ENCODE assay signal across 2 cellular contexts in the genomic region with DNA sequence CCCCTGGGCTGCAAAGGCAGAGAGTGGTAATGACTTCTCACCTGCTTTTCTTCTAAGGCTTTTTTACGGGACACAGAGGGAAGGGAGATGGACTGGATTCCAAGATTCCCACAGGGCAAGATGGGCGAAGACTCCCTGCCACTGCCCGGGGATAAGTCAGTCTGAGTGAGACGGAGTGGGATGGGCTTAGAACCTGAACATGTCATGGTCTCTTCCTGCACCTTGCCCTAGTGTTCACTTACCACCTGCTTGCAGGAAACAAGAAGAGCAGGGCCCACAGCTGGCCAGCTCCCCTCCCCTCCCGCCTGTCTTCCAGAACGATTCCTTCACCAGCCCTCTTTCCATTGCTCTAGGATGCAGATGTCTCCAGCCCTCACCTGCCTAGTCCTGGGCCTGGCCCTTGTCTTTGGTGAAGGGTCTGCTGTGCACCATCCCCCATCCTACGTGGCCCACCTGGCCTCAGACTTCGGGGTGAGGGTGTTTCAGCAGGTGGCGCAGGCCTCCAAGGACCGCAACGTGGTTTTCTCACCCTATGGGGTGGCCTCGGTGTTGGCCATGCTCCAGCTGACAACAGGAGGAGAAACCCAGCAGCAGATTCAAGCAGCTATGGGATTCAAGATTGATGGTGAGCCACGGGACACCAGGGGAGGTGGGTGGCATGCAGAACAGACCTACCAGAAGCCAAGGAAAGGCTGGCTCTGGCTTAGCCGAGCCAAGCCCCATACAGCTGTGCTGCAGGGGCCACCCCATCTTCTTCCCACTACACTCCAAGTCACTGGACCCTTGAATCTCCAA.
TF ChIP-seq lines count a peak whose summit lies in the region.

No MANE protein-coding gene starts in this region.

TF ChIP-seq in A549, 52 proteins besides CTCF, POLR2A, EP300 and RAD21:
- TF ChIP-seq RARB (CRISPR knock-in tag; IDR thresholded peaks at IDR 0.05) (peak; percentile 67; the same call in 1 of the 2 replicates), CBX2 (IDR thresholded peaks at IDR 0.05; ENCODE audit: borderline replicate concordance, low read depth) (no peak)
- TF ChIP-seq, protein P1, sequence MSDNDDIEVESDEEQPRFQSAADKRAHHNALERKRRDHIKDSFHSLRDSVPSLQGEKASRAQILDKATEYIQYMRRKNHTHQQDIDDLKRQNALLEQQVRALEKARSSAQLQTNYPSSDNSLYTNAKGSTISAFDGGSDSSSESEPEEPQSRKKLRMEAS (IDR thresholded peaks at IDR 0.05): peak; percentile 69

TF ChIP-seq in HepG2, 621 proteins besides CTCF, POLR2A, EP300 and RAD21 (continues in another document):
- no peak for TF ChIP-seq ZHX2 (IDR thresholded peaks at IDR 0.05; ENCODE audit: low read depth)
- no peak for TF ChIP-seq ZHX2 (CRISPR knock-in tag; IDR thresholded peaks at IDR 0.05; ENCODE audit: borderline replicate concordance)
- no peak for TF ChIP-seq REXO4 (CRISPR knock-in tag; IDR thresholded peaks at IDR 0.05; ENCODE audit: borderline replicate concordance)
- TF ChIP-seq, protein P2, sequence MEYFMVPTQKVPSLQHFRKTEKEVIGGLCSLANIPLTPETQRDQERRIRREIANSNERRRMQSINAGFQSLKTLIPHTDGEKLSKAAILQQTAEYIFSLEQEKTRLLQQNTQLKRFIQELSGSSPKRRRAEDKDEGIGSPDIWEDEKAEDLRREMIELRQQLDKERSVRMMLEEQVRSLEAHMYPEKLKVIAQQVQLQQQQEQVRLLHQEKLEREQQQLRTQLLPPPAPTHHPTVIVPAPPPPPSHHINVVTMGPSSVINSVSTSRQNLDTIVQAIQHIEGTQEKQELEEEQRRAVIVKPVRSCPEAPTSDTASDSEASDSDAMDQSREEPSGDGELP (IDR thresholded peaks at IDR 0.05; ENCODE audit: borderline replicate concordance, low read depth): peak; percentile 11; the same call in 1 of the 2 replicates
- peak; percentile 15; the same call in 1 of the 2 replicates for TF ChIP-seq SRY (CRISPR knock-in tag; IDR thresholded peaks at IDR 0.05)
- TF ChIP-seq RBFOX2 (IDR thresholded peaks at IDR 0.05; ENCODE audit: low read depth, low read length): peak; percentile 69
- TF ChIP-seq, protein P3, sequence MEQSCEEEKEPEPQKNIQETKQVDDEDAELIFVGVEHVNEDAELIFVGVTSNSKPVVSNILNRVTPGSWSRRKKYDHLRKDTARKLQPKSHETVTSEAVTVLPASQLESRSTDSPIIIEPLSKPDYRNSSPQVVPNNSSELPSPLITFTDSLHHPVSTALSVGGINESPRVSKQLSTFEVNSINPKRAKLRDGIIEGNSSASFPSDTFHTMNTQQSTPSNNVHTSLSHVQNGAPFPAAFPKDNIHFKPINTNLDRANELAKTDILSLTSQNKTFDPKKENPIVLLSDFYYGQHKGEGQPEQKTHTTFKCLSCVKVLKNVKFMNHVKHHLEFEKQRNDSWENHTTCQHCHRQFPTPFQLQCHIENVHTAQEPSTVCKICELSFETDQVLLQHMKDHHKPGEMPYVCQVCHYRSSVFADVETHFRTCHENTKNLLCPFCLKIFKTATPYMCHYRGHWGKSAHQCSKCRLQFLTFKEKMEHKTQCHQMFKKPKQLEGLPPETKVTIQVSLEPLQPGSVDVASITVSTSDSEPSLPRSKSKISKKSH (CRISPR knock-in tag; IDR thresholded peaks at IDR 0.05; ENCODE audit: borderline replicate concordance): 0 out of 2 replicates have a peak, but pooled peaks have one; percentile 43
- TF ChIP-seq KMT2A (CRISPR knock-in tag; IDR thresholded peaks at IDR 0.05): no peak
- peak; percentile 40; the same call in 1 of the 2 replicates for TF ChIP-seq ZFX (CRISPR knock-in tag; IDR thresholded peaks at IDR 0.05; ENCODE audit: low read depth)
- no peak for TF ChIP-seq HNF1A (IDR thresholded peaks at IDR 0.05; ENCODE audit: low read depth)
- no peak for TF ChIP-seq HNF1A (CRISPR knock-in tag; IDR thresholded peaks at IDR 0.05; ENCODE audit: borderline replicate concordance)
- TF ChIP-seq ZC3H13 (CRISPR knock-in tag; IDR thresholded peaks at IDR 0.05): 0 out of 2 replicates have a peak, but pooled peaks have one; percentile 14
- no peak for TF ChIP-seq HNRNPH1 (optimal IDR thresholded peaks at IDR 0.05; ENCODE audit: low read depth, low read length)
- no peak for TF ChIP-seq WIZ (CRISPR knock-in tag; IDR thresholded peaks at IDR 0.05)
- no peak for TF ChIP-seq FOXA3 (CRISPR knock-in tag; IDR thresholded peaks at IDR 0.05)
- TF ChIP-seq, protein P4, sequence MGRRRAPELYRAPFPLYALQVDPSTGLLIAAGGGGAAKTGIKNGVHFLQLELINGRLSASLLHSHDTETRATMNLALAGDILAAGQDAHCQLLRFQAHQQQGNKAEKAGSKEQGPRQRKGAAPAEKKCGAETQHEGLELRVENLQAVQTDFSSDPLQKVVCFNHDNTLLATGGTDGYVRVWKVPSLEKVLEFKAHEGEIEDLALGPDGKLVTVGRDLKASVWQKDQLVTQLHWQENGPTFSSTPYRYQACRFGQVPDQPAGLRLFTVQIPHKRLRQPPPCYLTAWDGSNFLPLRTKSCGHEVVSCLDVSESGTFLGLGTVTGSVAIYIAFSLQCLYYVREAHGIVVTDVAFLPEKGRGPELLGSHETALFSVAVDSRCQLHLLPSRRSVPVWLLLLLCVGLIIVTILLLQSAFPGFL (CRISPR knock-in tag; IDR thresholded peaks at IDR 0.05): no peak
- TF ChIP-seq, protein P5, sequence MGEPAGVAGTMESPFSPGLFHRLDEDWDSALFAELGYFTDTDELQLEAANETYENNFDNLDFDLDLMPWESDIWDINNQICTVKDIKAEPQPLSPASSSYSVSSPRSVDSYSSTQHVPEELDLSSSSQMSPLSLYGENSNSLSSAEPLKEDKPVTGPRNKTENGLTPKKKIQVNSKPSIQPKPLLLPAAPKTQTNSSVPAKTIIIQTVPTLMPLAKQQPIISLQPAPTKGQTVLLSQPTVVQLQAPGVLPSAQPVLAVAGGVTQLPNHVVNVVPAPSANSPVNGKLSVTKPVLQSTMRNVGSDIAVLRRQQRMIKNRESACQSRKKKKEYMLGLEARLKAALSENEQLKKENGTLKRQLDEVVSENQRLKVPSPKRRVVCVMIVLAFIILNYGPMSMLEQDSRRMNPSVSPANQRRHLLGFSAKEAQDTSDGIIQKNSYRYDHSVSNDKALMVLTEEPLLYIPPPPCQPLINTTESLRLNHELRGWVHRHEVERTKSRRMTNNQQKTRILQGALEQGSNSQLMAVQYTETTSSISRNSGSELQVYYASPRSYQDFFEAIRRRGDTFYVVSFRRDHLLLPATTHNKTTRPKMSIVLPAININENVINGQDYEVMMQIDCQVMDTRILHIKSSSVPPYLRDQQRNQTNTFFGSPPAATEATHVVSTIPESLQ (CRISPR knock-in tag; conservative IDR thresholded peaks at IDR 0.05): peak; percentile 33; the same call in 1 of the 2 replicates
- no peak for TF ChIP-seq ZNF75D (CRISPR knock-in tag; IDR thresholded peaks at IDR 0.05; ENCODE audit: borderline replicate concordance)
- no peak for TF ChIP-seq CBFB (CRISPR knock-in tag; IDR thresholded peaks at IDR 0.05)
- TF ChIP-seq ZNF619 (CRISPR knock-in tag; IDR thresholded peaks at IDR 0.05): peak; percentile 63; the same call in 1 of the 2 replicates
- TF ChIP-seq SALL1 (CRISPR knock-in tag; IDR thresholded peaks at IDR 0.05): 0 out of 2 replicates have a peak, but pooled peaks have one; percentile 27
- no peak for TF ChIP-seq ZNF644 (CRISPR knock-in tag; IDR thresholded peaks at IDR 0.05; ENCODE audit: low read depth)
- TF ChIP-seq ELF4 (CRISPR knock-in tag; IDR thresholded peaks at IDR 0.05; ENCODE audit: borderline replicate concordance): no peak
- no peak for TF ChIP-seq ZBTB25 (CRISPR knock-in tag; IDR thresholded peaks at IDR 0.05)
- TF ChIP-seq ATF7 (IDR thresholded peaks at IDR 0.05): no peak
- TF ChIP-seq ATF7 (CRISPR knock-in tag; IDR thresholded peaks at IDR 0.05): no peak
- TF ChIP-seq SMAD1 (CRISPR knock-in tag; IDR thresholded peaks at IDR 0.05; ENCODE audit: borderline replicate concordance, low read depth): 0 out of 2 replicates have a peak, but pooled peaks have one; percentile 23
- TF ChIP-seq, protein P6, sequence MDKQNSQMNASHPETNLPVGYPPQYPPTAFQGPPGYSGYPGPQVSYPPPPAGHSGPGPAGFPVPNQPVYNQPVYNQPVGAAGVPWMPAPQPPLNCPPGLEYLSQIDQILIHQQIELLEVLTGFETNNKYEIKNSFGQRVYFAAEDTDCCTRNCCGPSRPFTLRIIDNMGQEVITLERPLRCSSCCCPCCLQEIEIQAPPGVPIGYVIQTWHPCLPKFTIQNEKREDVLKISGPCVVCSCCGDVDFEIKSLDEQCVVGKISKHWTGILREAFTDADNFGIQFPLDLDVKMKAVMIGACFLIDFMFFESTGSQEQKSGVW (CRISPR knock-in tag; IDR thresholded peaks at IDR 0.05; ENCODE audit: borderline replicate concordance): no peak
- TF ChIP-seq RARA (CRISPR knock-in tag; IDR thresholded peaks at IDR 0.05): no peak
